In the genomic region with DNA sequence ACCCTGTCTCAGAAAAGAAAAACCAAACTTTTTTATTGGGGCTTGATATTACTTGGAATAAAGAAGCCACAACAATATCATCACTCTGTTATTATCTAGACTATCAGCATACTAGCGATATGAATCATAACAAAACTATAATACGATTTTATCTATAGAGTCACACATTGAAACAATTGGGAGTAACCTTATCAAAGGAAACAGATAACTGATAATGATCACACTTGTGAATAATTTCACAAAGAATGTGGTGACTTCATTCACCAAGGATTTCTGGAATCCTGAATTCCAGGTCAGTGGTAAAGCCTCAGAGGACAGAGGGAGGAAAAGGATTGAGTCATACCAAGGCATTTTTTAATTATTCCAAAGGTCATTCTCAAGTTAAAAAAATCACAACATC, we compare ENCODE assay signal across 9 cellular contexts. TPM values are rescaled to one million over a fixed set of nuclear protein-coding genes. Genes with fewer than 3 reads are reported as not detected.
DNase-seq lines count a peak whose midpoint lies in the region; ATAC-seq, FAIRE-seq and TF ChIP-seq lines count a peak whose summit lies in the region.
"Had no signal": no experiment of that assay in that cellular context is flagged by ENCODE, and none has a peak within 500 bp of the region (broad histone marks: within the 10 kb centered on the region; RNA-seq: fewer than 3 reads in every experiment).

No MANE protein-coding gene starts in this region.

- DNase-seq in AG04450 (ENCODE audit: low read depth, low spot score) (no peak), brain microvascular endothelial cell (peak; percentile 79), keratinocyte (ENCODE audit: low read depth, low spot score) (peak; percentile 69), inferior parietal cortex (ENCODE audit: extremely low spot score) (no peak), GF-D8 (lab: John Stamatoyannopoulos, UW) (no peak), NCI-H2196 treated with DMSO at 0.1 percent for 48 hours (lab: John Stamatoyannopoulos, UW; ENCODE audit: unreplicated experiment) (no peak)
- DNase-seq: WERI-Rb-1 had no signal

- H3K4me1 ChIP-seq in HUES6 (ENCODE audit: control insufficient read depth, insufficient read depth, low read length) = peaks cover 32% of the 10 kb centered on the region
- H3K4me1 ChIP-seq in keratinocyte (ENCODE audit: control insufficient read depth, extremely low read depth, insufficient read depth, low read length) = peaks cover 40% of the 10 kb centered on the region

- TF ChIP-seq CTCF in AG04450 (IDR thresholded peaks at IDR 0.05; ENCODE audit: low read depth, low read length) (no peak), brain microvascular endothelial cell (IDR thresholded peaks at IDR 0.05; ENCODE audit: low read depth, low read length, missing control alignments) (no peak), keratinocyte (optimal IDR thresholded peaks at IDR 0.05 in 1 of 3, IDR thresholded peaks at IDR 0.05 in 1 of 3, conservative IDR thresholded peaks at IDR 0.05 in 1 of 3; ENCODE audit: extremely low read depth in 1 of 3, insufficient read depth in 2 of 3, low read length in 3 of 3) (no peak)

- in situ Hi-C loops in brain microvascular endothelial cell (cut with HindIII; ENCODE audit: low pct_ligation_motif_present, low sequenced_read_pairs) = no loop called here

- no peak overlapping the region for H3K4me3 ChIP-seq in AG04450 (ENCODE audit: low read depth, low read length)
- H3K4me3 ChIP-seq in HUES6 (ENCODE audit: low read depth, low read length) = no peak overlapping the region
- no peak overlapping the region for H3K4me3 ChIP-seq in brain microvascular endothelial cell (ENCODE audit: low read depth, low read length)
- peak overlapping the region in 1 of 3 experiments; percentile 23 for H3K4me3 ChIP-seq in keratinocyte (ENCODE audit: control insufficient read depth in 2 of 3, extremely low read depth in 1 of 3, insufficient read depth in 2 of 3, low read depth in 1 of 3, low read length in 3 of 3)

- H3K36me3 ChIP-seq in HUES6 (ENCODE audit: control insufficient read depth, insufficient read depth, low read length) (no peaks in the 10 kb centered on the region), brain microvascular endothelial cell (replicated peaks) (no peaks in the 10 kb centered on the region), keratinocyte (ENCODE audit: control insufficient read depth in 2 of 2, extremely low read depth in 1 of 2, insufficient read depth in 2 of 2, low read length in 2 of 2) (no peaks in the 10 kb centered on the region)
- H3K36me3 ChIP-seq: WERI-Rb-1 had no signal

- no peak for ATAC-seq in GM18870 (IDR thresholded peaks at IDR 0.05; ENCODE audit: unreplicated experiment)

- H3K27ac ChIP-seq in AG04450 (ENCODE audit: low read depth, low read length) (peak overlapping the region; percentile 84), HUES6 (ENCODE audit: low read depth, low read length) (peak overlapping the region; percentile 56; the same call in 1 of the 2 replicates), brain microvascular endothelial cell (peak overlapping the region; percentile 82), keratinocyte (ENCODE audit: control insufficient read depth, insufficient read depth, low read length) (peak overlapping the region; percentile 56)
- H3K27ac ChIP-seq: WERI-Rb-1 had no signal

- H3K27me3 ChIP-seq in AG04450 (ENCODE audit: control insufficient read depth, insufficient read depth, low read length) (no peaks in the 10 kb centered on the region), HUES6 (ENCODE audit: control insufficient read depth, insufficient read depth, low read length) (no peaks in the 10 kb centered on the region), brain microvascular endothelial cell (replicated peaks) (no peaks in the 10 kb centered on the region), keratinocyte (ENCODE audit: control insufficient read depth, extremely low read depth, insufficient read depth, low read length) (no peaks in the 10 kb centered on the region)

- CTCF ChIA-PET in AG04450 (lab: Charles Lee) = no interaction called here

- H3K9me3 ChIP-seq in AG04450 (ENCODE audit: control insufficient read depth, insufficient read depth, low read length) = no peaks in the 10 kb centered on the region
- no peaks in the 10 kb centered on the region for H3K9me3 ChIP-seq in HUES6 (ENCODE audit: control insufficient read depth, insufficient read depth, low read depth, low read length)
- no peaks in the 10 kb centered on the region for H3K9me3 ChIP-seq in keratinocyte (ENCODE audit: control insufficient read depth, low read depth, low read length)

- POLR2A ChIA-PET in AG04450 (lab: Yijun Ruan, JAX) = no interaction called here

- H3K9ac ChIP-seq in HUES6 (ENCODE audit: low read length) (no peak overlapping the region), keratinocyte (ENCODE audit: control insufficient read depth, extremely low read depth, insufficient read depth, low read length) (peak overlapping the region; percentile 19)

- no peak overlapping the region for H2AFZ ChIP-seq in keratinocyte (ENCODE audit: control insufficient read depth, low read length)

- H3K9me1 ChIP-seq in keratinocyte (ENCODE audit: control insufficient read depth, extremely low read depth, insufficient read depth, low read length) = no peaks in the 10 kb centered on the region

- H4K20me1 ChIP-seq in keratinocyte (ENCODE audit: control insufficient read depth, extremely low read depth, insufficient read depth, low read length) = no peaks in the 10 kb centered on the region

- peak overlapping the region; percentile 78 for H3K4me2 ChIP-seq in keratinocyte (ENCODE audit: control insufficient read depth, extremely low read depth, insufficient read depth, low read depth, low read length)

- H3K79me2 ChIP-seq in keratinocyte (ENCODE audit: control insufficient read depth, insufficient read depth, low read length) = no peaks in the 10 kb centered on the region

- dilution Hi-C loops in keratinocyte (cut with MboI; ENCODE audit: extremely low pct_ligation_motif_present, low sequenced_read_pairs) = no loop called here

- peak; percentile 87 for FAIRE-seq in keratinocyte (lab: Jason Lieb, UNC)

RNA-seq across cellular contexts. Expression of a gene that starts 32.1 kb away (rescaled TPM):
- polyA plus RNA-seq in AG04450 (2011; rRNA removed) (36.3 and 38.2 TPM in 2 replicates), keratinocyte (6.7 to 19.1 TPM (median 9.9 TPM) in 3 replicates)
- 15.5 and 19.3 TPM in 2 replicates for polyA minus RNA-seq in AG04450 (2011; rRNA and poly(A)+ RNA removed)
- 22.5 TPM for polyA plus RNA-seq in keratinocyte (2011; ENCODE audit: low read depth)
- polyA plus RNA-seq in keratinocyte (2011; cell fraction: cytosol; rRNA removed) = 10.4 and 12.8 TPM in 2 replicates
- 14.5 and 15.4 TPM in 2 replicates for polyA plus RNA-seq in keratinocyte (2011; cell fraction: nucleus; rRNA removed)
- polyA plus RNA-seq in keratinocyte (2012; ENCODE audit: low replicate concordance) = 18.5 and 18.8 TPM in 2 replicates
- 3.6 to 9.4 TPM (median 6.0 TPM) in 3 replicates for polyA minus RNA-seq in keratinocyte
- 4.0 TPM for polyA minus RNA-seq in keratinocyte (2011; cell fraction: cytosol; rRNA and poly(A)+ RNA removed)
- 2.1 and 5.4 TPM in 2 replicates for polyA minus RNA-seq in keratinocyte (2011; cell fraction: nucleus; rRNA and poly(A)+ RNA removed)

Comparison
In these comparisons a context has a peak if more than half of its experiments do, and no peak if none do; other contexts are left out.
1. DNase-seq: peak in brain microvascular endothelial cell (single experiment) and keratinocyte (single experiment); none in AG04450 (single experiment), inferior parietal cortex (single experiment), GF-D8 (single experiment) and NCI-H2196 treated with DMSO at 0.1 percent for 48 hours (single experiment).
2. Peak in every context shown above with its lines, with median percentiles within 50 percentile points of each other: H3K27ac ChIP-seq.